30 cellular contexts compared by ENCODE assay signal in the genomic region with DNA sequence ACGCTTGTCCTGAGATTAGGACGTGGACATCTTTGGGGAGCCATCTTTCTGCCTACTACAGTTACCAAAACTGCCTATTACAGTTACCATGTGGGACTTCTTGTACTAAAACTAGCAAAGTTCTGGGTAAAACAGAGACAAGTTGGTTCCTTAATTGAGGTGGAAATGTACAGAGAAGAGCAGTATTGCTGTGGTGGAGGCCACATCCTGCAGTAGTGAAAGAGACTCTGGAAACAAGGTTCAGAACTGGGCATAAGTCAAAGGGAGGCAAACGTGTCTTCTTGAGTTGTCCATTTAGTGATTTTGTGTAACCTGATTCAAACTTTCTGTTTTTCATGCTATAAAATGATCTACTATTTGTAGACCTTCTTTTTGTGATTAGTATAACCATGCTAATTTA.
"Had no signal": no experiment of that assay in that cellular context is flagged by ENCODE, and none has a peak within 500 bp of the region (broad histone marks: within the 10 kb centered on the region; RNA-seq: fewer than 3 reads in every experiment).

No MANE protein-coding gene starts in this region.

- DNase-seq: activated B cell treated with CpG ODN at 0.5 μM for 24 hours; activated CD4-positive, alpha-beta T cell treated with anti-CD3 and anti-CD28 coated beads for 48 hours; activated CD4-positive, alpha-beta T cell treated with anti-CD3 and anti-CD28 coated beads, Interleukin-2, amount 50 U/mL, for 1 hour; activated CD4-positive, alpha-beta T cell treated with anti-CD3 and anti-CD28 coated beads, Interleukin-2, amount 50 U/mL, for 48 hours; activated CD8-positive, alpha-beta memory T cell treated with anti-CD3 and anti-CD28 coated beads, Interleukin-2, amount 50 U/mL, for 48 hours; activated CD8-positive, alpha-beta T cell treated with anti-CD3 and anti-CD28 coated beads for 36 hours; activated gamma-delta T cell; activated naive CD4-positive, alpha-beta T cell; activated naive CD4-positive, alpha-beta T cell treated with anti-CD3 and anti-CD28 coated beads, Interleukin-2, amount 50 U/mL, for 16 hours; activated T-cell treated with anti-CD3 and anti-CD28 coated beads for 4 hours; activated T-cell treated with anti-CD3 and anti-CD28 coated beads, Interleukin-2, amount 50 U/mL, for 24 hours; activated T-cell treated with anti-CD3 and anti-CD28 coated beads, Interleukin-2, amount 50 U/mL, for 72 hours; central memory CD4-positive, alpha-beta T cell; cerebellar nuclear complex; colonic mucosa; effector CD8-positive, alpha-beta T cell; esophagus squamous epithelium; head of caudate nucleus; T-helper 1 cell; T-helper 17 cell; T1000; WERI-Rb-1 had no signal

- H3K36me3 Mint-ChIP-seq: activated naive CD8-positive, alpha-beta T cell; brain had no signal

- H3K27me3 ChIP-seq: ascending aorta, breast epithelium, cardiac muscle cell, colonic mucosa, esophagus squamous epithelium had no signal

- H3K4me1 ChIP-seq: ascending aorta, breast epithelium, colonic mucosa, esophagus squamous epithelium had no signal

- H3K9me3 Mint-ChIP-seq: activated B cell treated with CpG ODN at 0.5 μM for 24 hours; activated CD8-positive, alpha-beta T cell treated with anti-CD3 and anti-CD28 coated beads for 36 hours; activated T-cell treated with anti-CD3 and anti-CD28 coated beads, Interleukin-2, amount 50 U/mL, for 24 hours; activated T-cell treated with anti-CD3 and anti-CD28 coated beads, Interleukin-2, amount 50 U/mL, for 72 hours; brain; T-helper 2 cell treated with Interferon-gamma antibody and Interleukin-4, amounts not matched to agents 5 μg/mL and 100 μg/mL, for 36 hours had no signal

- H3K9me3 ChIP-seq: ascending aorta, breast epithelium, colonic mucosa, esophagus squamous epithelium had no signal

- H3K27ac Mint-ChIP-seq: activated B cell treated with CpG ODN at 0.5 μM for 24 hours; activated CD8-positive, alpha-beta T cell treated with anti-CD3 and anti-CD28 coated beads for 36 hours; activated naive CD8-positive, alpha-beta T cell; activated T-cell treated with anti-CD3 and anti-CD28 coated beads, Interleukin-2, amount 50 U/mL, for 24 hours; activated T-cell treated with anti-CD3 and anti-CD28 coated beads, Interleukin-2, amount 50 U/mL, for 72 hours; T-helper 17 cell; T-helper 2 cell treated with Interferon-gamma antibody and Interleukin-4, amounts not matched to agents 5 μg/mL and 100 μg/mL, for 36 hours had no signal

- H3K27ac ChIP-seq: ascending aorta, breast epithelium, cardiac muscle cell, colonic mucosa, epithelial cell of prostate, esophagus squamous epithelium, WERI-Rb-1 had no signal

- H3K4me3 Mint-ChIP-seq: activated B cell treated with CpG ODN at 0.5 μM for 24 hours; activated CD8-positive, alpha-beta T cell treated with anti-CD3 and anti-CD28 coated beads for 36 hours; activated naive CD8-positive, alpha-beta T cell; activated T-cell treated with anti-CD3 and anti-CD28 coated beads, Interleukin-2, amount 50 U/mL, for 24 hours; activated T-cell treated with anti-CD3 and anti-CD28 coated beads, Interleukin-2, amount 50 U/mL, for 72 hours; brain; T-helper 17 cell; T-helper 2 cell treated with Interferon-gamma antibody and Interleukin-4, amounts not matched to agents 5 μg/mL and 100 μg/mL, for 36 hours had no signal

- H3K36me3 ChIP-seq: ascending aorta, breast epithelium, cardiac muscle cell, colonic mucosa, esophagus squamous epithelium, WERI-Rb-1 had no signal

- ATAC-seq: activated CD4-positive, CD25-positive, alpha-beta regulatory T cell treated with anti-CD3 and anti-CD28 coated beads, Interleukin-2, amount 50 U/mL, for 24 hours; activated CD8-positive, alpha-beta T cell treated with anti-CD3 and anti-CD28 coated beads for 36 hours; activated T-cell treated with anti-CD3 and anti-CD28 coated beads, Interleukin-2, amount 50 U/mL, for 72 hours; T-helper 17 cell had no signal

- H3K27me3 Mint-ChIP-seq: activated CD8-positive, alpha-beta T cell treated with anti-CD3 and anti-CD28 coated beads for 36 hours; brain; T-helper 17 cell had no signal

- H3K4me3 ChIP-seq: ascending aorta, breast epithelium, cardiac muscle cell, colonic mucosa, esophagus squamous epithelium had no signal
